ENCODE assay signal across 22 cellular contexts in genomic region chr9:114433086-114433485, GRCh38.
"Had no signal": no experiment of that assay in that cellular context is flagged by ENCODE, and none has a peak within 500 bp of the region (broad histone marks: within the 10 kb centered on the region; RNA-seq: fewer than 3 reads in every experiment).

No MANE protein-coding gene starts in this region.

- ATAC-seq: PC-3, WTC11 had no signal

- H3K36me3 ChIP-seq: brain microvascular endothelial cell, cardiac muscle cell had no signal

- H3K36me3 Mint-ChIP-seq: activated CD4-positive, alpha-beta memory T cell treated with anti-CD3 and anti-CD28 coated beads for 36 hours; activated naive CD4-positive, alpha-beta T cell treated with anti-CD3 and anti-CD28 coated beads, Interleukin-2, amount 50 U/mL, for 72 hours; WTC11 had no signal

- H3K9me3 Mint-ChIP-seq: activated CD4-positive, alpha-beta memory T cell treated with anti-CD3 and anti-CD28 coated beads for 36 hours; activated CD4-positive, alpha-beta T cell treated with anti-CD3 and anti-CD28 coated beads, Interleukin-2, amount 10 ng/mL, durations not matched to agents 7 days and 5 days; activated naive CD4-positive, alpha-beta T cell treated with anti-CD3 and anti-CD28 coated beads, Interleukin-2, amount 50 U/mL, for 72 hours; activated T-cell treated with anti-CD3 and anti-CD28 coated beads, Interleukin-2, amount 50 U/mL, for 72 hours; activated T-helper 2 cell treated with anti-CD3 and anti-CD28 coated beads, Interferon-gamma antibody, Interleukin-2, Interleukin-4, amounts not matched to agents 10 μg/mL and 5 μg/mL and 100 μg/mL, durations not matched to agents 14 hours and 24 hours and 36 hours; WTC11 had no signal

- H3K4me3 ChIP-seq: cardiac muscle cell had no signal

- H3K27me3 Mint-ChIP-seq: activated CD4-positive, alpha-beta memory T cell treated with anti-CD3 and anti-CD28 coated beads for 36 hours had no signal

- H3K27ac Mint-ChIP-seq: activated CD4-positive, alpha-beta memory T cell treated with anti-CD3 and anti-CD28 coated beads for 36 hours; activated CD4-positive, alpha-beta T cell treated with anti-CD3 and anti-CD28 coated beads, Interleukin-2, amount 10 ng/mL, durations not matched to agents 7 days and 5 days; activated naive CD4-positive, alpha-beta T cell treated with anti-CD3 and anti-CD28 coated beads, Interleukin-2, amount 50 U/mL, for 72 hours; activated T-cell treated with anti-CD3 and anti-CD28 coated beads, Interleukin-2, amount 50 U/mL, for 72 hours; activated T-helper 2 cell treated with anti-CD3 and anti-CD28 coated beads, Interferon-gamma antibody, Interleukin-2, Interleukin-4, amounts not matched to agents 10 μg/mL and 5 μg/mL and 100 μg/mL, durations not matched to agents 14 hours and 24 hours and 36 hours; T-helper 17 cell; WTC11 had no signal

- DNase-seq: activated CD4-positive, alpha-beta memory T cell treated with anti-CD3 and anti-CD28 coated beads for 36 hours; activated CD8-positive, alpha-beta memory T cell treated with anti-CD3 and anti-CD28 coated beads for 24 hours; activated naive CD4-positive, alpha-beta T cell; activated T-cell treated with anti-CD3 and anti-CD28 coated beads, Interleukin-2, amount 50 U/mL, for 72 hours; brain microvascular endothelial cell; Kasumi-1; KBM-7; NCI-H1105 treated with DMSO at 0.1 percent for 48 hours; NCI-H1436 treated with DMSO at 0.1 percent for 48 hours; NCI-H187; NCI-H2081; NCI-H446; NCI-H524; PC-3; SHP77 treated with DMSO at 0.1 percent for 48 hours; T-helper 17 cell; T-helper 9 cell had no signal

- H3K4me3 Mint-ChIP-seq: activated CD4-positive, alpha-beta memory T cell treated with anti-CD3 and anti-CD28 coated beads for 36 hours; activated CD4-positive, alpha-beta T cell treated with anti-CD3 and anti-CD28 coated beads, Interleukin-2, amount 10 ng/mL, durations not matched to agents 7 days and 5 days; activated T-cell treated with anti-CD3 and anti-CD28 coated beads, Interleukin-2, amount 50 U/mL, for 72 hours; T-helper 17 cell; WTC11 had no signal

- H3K27ac ChIP-seq: brain microvascular endothelial cell, cardiac muscle cell had no signal
